In the genomic region with DNA sequence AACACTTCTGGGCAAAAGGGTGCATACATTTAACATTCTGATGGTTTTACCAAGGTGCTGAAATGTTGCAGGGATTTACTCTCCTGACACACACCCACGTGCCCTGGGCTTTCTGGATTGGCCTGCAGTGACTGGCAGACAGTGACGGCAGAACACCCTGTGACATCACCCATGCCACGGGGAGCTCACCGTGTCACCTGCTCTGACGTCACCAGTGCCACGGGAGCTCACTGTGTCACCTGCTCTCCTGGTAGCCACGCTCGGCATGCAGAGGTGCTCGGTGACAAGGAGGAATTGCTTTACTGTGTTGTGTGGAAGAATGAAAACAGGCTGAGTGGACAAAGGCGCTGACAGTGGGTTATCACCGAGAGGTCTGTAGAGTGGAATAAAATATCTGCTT, we compare ENCODE assay signal across 1 cellular context.
TF ChIP-seq lines count a peak whose summit lies in the region.

No MANE protein-coding gene starts in this region.

TF ChIP-seq in WTC11, 78 proteins besides CTCF, POLR2A, EP300 and RAD21:
- TF ChIP-seq AFF4 (CRISPR knock-in tag; IDR thresholded peaks at IDR 0.05; ENCODE audit: borderline replicate concordance) (no peak), ZNF671 (CRISPR knock-in tag; IDR thresholded peaks at IDR 0.05) (no peak), ZNF416 (CRISPR knock-in tag; IDR thresholded peaks at IDR 0.05) (no peak), ZNF232 (CRISPR knock-in tag; IDR thresholded peaks at IDR 0.05) (no peak), FOXK1 (CRISPR knock-in tag; IDR thresholded peaks at IDR 0.05) (no peak), ZMAT4 (CRISPR knock-in tag; IDR thresholded peaks at IDR 0.05) (no peak), ZNF219 (CRISPR knock-in tag; IDR thresholded peaks at IDR 0.05; ENCODE audit: borderline replicate concordance) (no peak), ETV6 (CRISPR knock-in tag; IDR thresholded peaks at IDR 0.05) (no peak), NR2C2 (CRISPR knock-in tag; IDR thresholded peaks at IDR 0.05) (no peak), TCF7 (CRISPR knock-in tag; IDR thresholded peaks at IDR 0.05; ENCODE audit: low read depth) (no peak), ZBTB21 (CRISPR knock-in tag; IDR thresholded peaks at IDR 0.05; ENCODE audit: borderline replicate concordance) (no peak), FOXP4 (CRISPR knock-in tag; IDR thresholded peaks at IDR 0.05) (no peak), ZSCAN18 (CRISPR knock-in tag; IDR thresholded peaks at IDR 0.05) (no peak), PREB (CRISPR knock-in tag; IDR thresholded peaks at IDR 0.05; ENCODE audit: borderline replicate concordance) (no peak), TEAD4 (CRISPR knock-in tag; IDR thresholded peaks at IDR 0.05) (no peak), ZNF263 (CRISPR knock-in tag; IDR thresholded peaks at IDR 0.05; ENCODE audit: low read depth) (no peak)
- TF ChIP-seq, protein P1, sequence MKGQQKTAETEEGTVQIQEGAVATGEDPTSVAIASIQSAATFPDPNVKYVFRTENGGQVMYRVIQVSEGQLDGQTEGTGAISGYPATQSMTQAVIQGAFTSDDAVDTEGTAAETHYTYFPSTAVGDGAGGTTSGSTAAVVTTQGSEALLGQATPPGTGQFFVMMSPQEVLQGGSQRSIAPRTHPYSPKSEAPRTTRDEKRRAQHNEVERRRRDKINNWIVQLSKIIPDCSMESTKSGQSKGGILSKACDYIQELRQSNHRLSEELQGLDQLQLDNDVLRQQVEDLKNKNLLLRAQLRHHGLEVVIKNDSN (CRISPR knock-in tag; IDR thresholded peaks at IDR 0.05) = no peak
- TF ChIP-seq, protein P2, sequence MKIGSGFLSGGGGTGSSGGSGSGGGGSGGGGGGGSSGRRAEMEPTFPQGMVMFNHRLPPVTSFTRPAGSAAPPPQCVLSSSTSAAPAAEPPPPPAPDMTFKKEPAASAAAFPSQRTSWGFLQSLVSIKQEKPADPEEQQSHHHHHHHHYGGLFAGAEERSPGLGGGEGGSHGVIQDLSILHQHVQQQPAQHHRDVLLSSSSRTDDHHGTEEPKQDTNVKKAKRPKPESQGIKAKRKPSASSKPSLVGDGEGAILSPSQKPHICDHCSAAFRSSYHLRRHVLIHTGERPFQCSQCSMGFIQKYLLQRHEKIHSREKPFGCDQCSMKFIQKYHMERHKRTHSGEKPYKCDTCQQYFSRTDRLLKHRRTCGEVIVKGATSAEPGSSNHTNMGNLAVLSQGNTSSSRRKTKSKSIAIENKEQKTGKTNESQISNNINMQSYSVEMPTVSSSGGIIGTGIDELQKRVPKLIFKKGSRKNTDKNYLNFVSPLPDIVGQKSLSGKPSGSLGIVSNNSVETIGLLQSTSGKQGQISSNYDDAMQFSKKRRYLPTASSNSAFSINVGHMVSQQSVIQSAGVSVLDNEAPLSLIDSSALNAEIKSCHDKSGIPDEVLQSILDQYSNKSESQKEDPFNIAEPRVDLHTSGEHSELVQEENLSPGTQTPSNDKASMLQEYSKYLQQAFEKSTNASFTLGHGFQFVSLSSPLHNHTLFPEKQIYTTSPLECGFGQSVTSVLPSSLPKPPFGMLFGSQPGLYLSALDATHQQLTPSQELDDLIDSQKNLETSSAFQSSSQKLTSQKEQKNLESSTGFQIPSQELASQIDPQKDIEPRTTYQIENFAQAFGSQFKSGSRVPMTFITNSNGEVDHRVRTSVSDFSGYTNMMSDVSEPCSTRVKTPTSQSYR (CRISPR knock-in tag; IDR thresholded peaks at IDR 0.05) = no peak
